In genomic region chr17:57714660-57715059, GRCh38 we compare ENCODE assay signal across 1 cellular context.
TF ChIP-seq lines count a peak whose summit lies in the region.

No MANE protein-coding gene starts in this region.

TF ChIP-seq in SK-N-SH, 30 proteins besides CTCF, POLR2A, EP300 and RAD21 (continued from another document):
- TF ChIP-seq USF2 (IDR thresholded peaks at IDR 0.05; ENCODE audit: borderline replicate concordance, low read depth, low read length) (no peak), TAF1 (IDR thresholded peaks at IDR 0.05; ENCODE audit: borderline replicate concordance, low read depth, low read length) (no peak), MAX (IDR thresholded peaks at IDR 0.05; ENCODE audit: low read depth) (no peak), JUND (IDR thresholded peaks at IDR 0.05) (no peak), PBX3 (IDR thresholded peaks at IDR 0.05) (no peak), SIN3A (IDR thresholded peaks at IDR 0.05; ENCODE audit: borderline replicate concordance, low read depth, low read length) (no peak), REST (IDR thresholded peaks at IDR 0.05; ENCODE audit: low read depth, low read length) (no peak), NRF1 (IDR thresholded peaks at IDR 0.05; ENCODE audit: low read depth, low read length) (no peak)
TF ChIP-seq in SK-N-SH: peak in this region for 0.
